Comparison of ENCODE assay signal across 28 cellular contexts in genomic region chr1:245541389-245541788, GRCh38.
"Had no signal": no experiment of that assay in that cellular context is flagged by ENCODE, and none has a peak within 500 bp of the region (broad histone marks: within the 10 kb centered on the region; RNA-seq: fewer than 3 reads in every experiment).

No MANE protein-coding gene starts in this region.

- ATAC-seq: activated CD8-positive, alpha-beta T cell treated with anti-CD3 and anti-CD28 coated beads for 36 hours; activated T-cell treated with anti-CD3 and anti-CD28 coated beads, Interleukin-2, amount 50 U/mL, for 72 hours; activated T-helper 17 cell treated with anti-CD3 and anti-CD28 coated beads, Interleukin-2, amount 50 U/mL, for 72 hours had no signal

- H3K36me3 ChIP-seq: WERI-Rb-1 had no signal

- H3K27ac ChIP-seq: PC-9, WERI-Rb-1 had no signal

- H3K4me2 ChIP-seq: PC-9 had no signal

- H3K4me3 ChIP-seq: PC-9 had no signal

- H2AFZ ChIP-seq: PC-9 had no signal

- DNase-seq: activated CD4-positive, alpha-beta T cell treated with anti-CD3 and anti-CD28 coated beads for 1 hour; activated CD4-positive, alpha-beta T cell treated with anti-CD3 and anti-CD28 coated beads, Interleukin-2, amount 10 ng/mL, durations not matched to agents 24 days and 14 days; activated CD4-positive, alpha-beta T cell treated with anti-CD3 and anti-CD28 coated beads, Interleukin-2, amount 50 U/mL, for 4 hours; activated CD4-positive, CD25-positive, alpha-beta regulatory T cell; activated CD8-positive, alpha-beta T cell treated with anti-CD3 and anti-CD28 coated beads for 36 hours; activated gamma-delta T cell; activated naive CD4-positive, alpha-beta T cell treated with Interleukin-2 at 50 U/mL for 16 hours; activated naive CD8-positive, alpha-beta T cell treated with anti-CD3 and anti-CD28 coated beads, Interleukin-2, amount 10 ng/mL, durations not matched to agents 7 days and 5 days; activated T-cell treated with anti-CD3 and anti-CD28 coated beads, Interleukin-2, amount 50 U/mL, for 1 hour; activated T-cell treated with anti-CD3 and anti-CD28 coated beads, Interleukin-2, amount 50 U/mL, for 72 hours; MM.1S; MV-4-11; NCI-H1092; NCI-H1436 treated with DMSO at 0.1 percent for 48 hours; NCI-H1694 treated with DMSO at 0.1 percent for 48 hours; NCI-H2029; NCI-H345; NCI-H526; NCI-H748 treated with DMSO at 0.1 percent for 48 hours; NK-92 treated with Interleukin-12 subunit alpha and Interleukin-12 subunit beta, amount 100 ng/mL, for 24 hours; Right ventricle myocardium superior; SW 1271; T-helper 1 cell; T-helper 2 cell; T-helper 9 cell; WERI-Rb-1 had no signal
